In the genomic region with DNA sequence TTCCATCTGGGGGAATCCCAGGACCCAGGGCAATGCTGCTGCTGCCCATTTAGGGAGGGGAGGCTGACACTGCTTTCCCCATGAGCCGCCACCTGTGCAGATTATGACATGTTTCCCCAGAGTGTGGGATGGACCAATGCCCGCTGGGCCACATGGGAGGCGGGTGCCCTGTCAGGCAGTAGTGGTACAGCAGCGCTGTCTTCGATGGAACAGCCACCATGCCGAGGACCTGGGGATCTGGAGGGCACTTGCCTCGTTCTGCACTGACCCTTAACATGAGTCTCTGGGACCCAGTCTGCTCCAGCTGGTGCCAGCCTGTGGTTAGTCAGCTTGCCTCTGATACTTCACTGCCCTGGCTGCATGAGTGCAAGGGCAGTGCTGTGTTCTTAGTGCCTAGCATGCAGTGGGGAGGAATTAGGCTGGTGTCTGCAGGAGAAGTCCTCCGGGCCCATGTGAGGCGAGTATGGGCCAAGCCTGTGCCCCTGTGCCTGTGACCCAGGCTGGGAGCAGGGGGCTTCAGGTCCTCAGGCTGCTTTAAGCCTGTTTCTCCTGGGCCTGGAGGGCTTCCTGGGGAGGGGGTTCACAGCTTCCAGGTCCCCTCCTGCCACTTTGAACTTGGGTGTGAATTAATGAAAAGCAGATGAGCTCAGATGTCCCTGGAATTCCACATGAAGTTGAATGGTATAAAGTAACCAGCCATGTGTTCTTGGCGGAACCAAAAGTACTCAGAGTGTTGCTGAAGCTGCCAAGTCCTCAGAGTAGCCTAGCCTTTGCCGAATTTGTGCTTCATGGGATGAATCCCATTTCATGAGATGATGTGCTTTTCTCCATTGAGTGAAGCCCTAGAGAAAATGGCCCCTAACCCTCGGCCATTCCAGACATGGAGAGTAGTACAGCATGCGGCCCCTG, we compare ENCODE assay signal across 14 cellular contexts. TPM values are rescaled to one million over a fixed set of nuclear protein-coding genes. Genes with fewer than 3 reads are reported as not detected.
DNase-seq lines count a peak whose midpoint lies in the region; ATAC-seq, FAIRE-seq and TF ChIP-seq lines count a peak whose summit lies in the region.
"Had no signal": no experiment of that assay in that cellular context is flagged by ENCODE, and none has a peak within 500 bp of the region (broad histone marks: within the 10 kb centered on the region; RNA-seq: fewer than 3 reads in every experiment).

No MANE protein-coding gene starts in this region.

- H3K36me3 ChIP-seq in kidney (ENCODE audit: control insufficient read depth in 1 of 2, insufficient read depth in 2 of 2, low read length in 2 of 2) (peaks cover 0 to 2% of the 10 kb centered on the region in 2 donors), BE2C (no peaks in the 10 kb centered on the region; the same call in 1 of the 2 replicates), OCI-LY7 (ENCODE audit: insufficient read depth, low read length) (peaks cover 41% of the 10 kb centered on the region)
- H3K36me3 ChIP-seq: pancreas had no signal

- no peak overlapping the region for H3K27ac ChIP-seq in kidney (ENCODE audit: low read depth in 2 of 2, low read length in 2 of 2)
- H3K27ac ChIP-seq in temporal lobe (ENCODE audit: low read depth, low read length), result peak overlapping the region; percentile 4
- H3K27ac ChIP-seq in OCI-LY7 (ENCODE audit: low read depth, low read length, poor library complexity, severe bottlenecking), result no peak overlapping the region
- H3K27ac ChIP-seq: pancreas, PC-9 had no signal

- H3K9me3 Mint-ChIP-seq in activated T-cell treated with anti-CD3 and anti-CD28 coated beads, Interleukin-2, amount 50 U/mL, for 24 hours, result no peaks in the 10 kb centered on the region
- H3K9me3 Mint-ChIP-seq in activated CD8-positive, alpha-beta T cell treated with anti-CD3 and anti-CD28 coated beads, Interleukin-2, amount 10 ng/mL, durations not matched to agents 7 days and 5 days (ENCODE audit: insufficient read depth), result no peaks in the 10 kb centered on the region

- H3K9me3 ChIP-seq in kidney (ENCODE audit: control insufficient read depth in 1 of 2, low read length in 2 of 2) (no peaks in the 10 kb centered on the region), BE2C (no peaks in the 10 kb centered on the region), OCI-LY7 (ENCODE audit: low read length) (no peaks in the 10 kb centered on the region)
- H3K9me3 ChIP-seq: pancreas had no signal

- peak overlapping the region; percentile 98 for H3K27ac Mint-ChIP-seq in activated T-cell treated with anti-CD3 and anti-CD28 coated beads, Interleukin-2, amount 50 U/mL, for 24 hours
- peak overlapping the region; percentile 97 for H3K27ac Mint-ChIP-seq in activated CD8-positive, alpha-beta T cell treated with anti-CD3 and anti-CD28 coated beads, Interleukin-2, amount 10 ng/mL, durations not matched to agents 7 days and 5 days

- peaks cover 95% of the 10 kb centered on the region for H3K4me1 Mint-ChIP-seq in activated T-cell treated with anti-CD3 and anti-CD28 coated beads, Interleukin-2, amount 50 U/mL, for 24 hours (ENCODE audit: low read depth)
- H3K4me1 Mint-ChIP-seq in activated CD8-positive, alpha-beta T cell treated with anti-CD3 and anti-CD28 coated beads, Interleukin-2, amount 10 ng/mL, durations not matched to agents 7 days and 5 days (ENCODE audit: low read depth), result peaks cover 96% of the 10 kb centered on the region

- H3K27me3 ChIP-seq in BE2C, result no peaks in the 10 kb centered on the region
- H3K27me3 ChIP-seq: foreskin keratinocyte, pancreas had no signal

- no peak overlapping the region for H2AFZ ChIP-seq in OCI-LY7 (ENCODE audit: low read length)
- H2AFZ ChIP-seq: PC-9 had no signal

- H3K9ac ChIP-seq in kidney (ENCODE audit: low read length in 2 of 2), result no peak overlapping the region

- H3K4me1 ChIP-seq in kidney (ENCODE audit: control insufficient read depth in 1 of 2, insufficient read depth in 1 of 2, low read depth in 1 of 2, low read length in 2 of 2) (peaks cover 70 to 82% of the 10 kb centered on the region in 2 donors), BE2C (peaks cover 37% of the 10 kb centered on the region), OCI-LY7 (ENCODE audit: insufficient read depth, low read length, poor library complexity, severe bottlenecking) (peaks cover 97% of the 10 kb centered on the region)

- H3K4me3 ChIP-seq in kidney (ENCODE audit: low read length in 2 of 2) (no peak overlapping the region), BE2C (ENCODE audit: low read depth, low read length) (no peak overlapping the region), OCI-LY7 (ENCODE audit: low read depth, low read length, poor library complexity, severe bottlenecking) (no peak overlapping the region)
- H3K4me3 ChIP-seq: pancreas, PC-9 had no signal

- no peak for DNase-seq in activated T-cell treated with anti-CD3 and anti-CD28 coated beads, Interleukin-2, amount 50 U/mL, for 24 hours
- no peak for DNase-seq in activated T-cell treated with anti-CD3 and anti-CD28 coated beads, Interleukin-2, amount 50 U/mL, for 1 hour
- no peak for DNase-seq in activated CD8-positive, alpha-beta T cell treated with anti-CD3 and anti-CD28 coated beads, Interleukin-2, amount 10 ng/mL, durations not matched to agents 7 days and 5 days
- peak; percentile 61 for DNase-seq in kidney
- no peak for DNase-seq in BE2C
- DNase-seq in OCI-LY7 (ENCODE audit: low spot score), result no peak
- DNase-seq: foreskin keratinocyte, PC-9, T-helper 9 cell had no signal

- no peak overlapping the region for H3K4me2 ChIP-seq in OCI-LY7 (ENCODE audit: low read length)
- H3K4me2 ChIP-seq: PC-9 had no signal

- POLR2A ChIA-PET in activated CD8-positive, alpha-beta T cell treated with anti-CD3 and anti-CD28 coated beads, Interleukin-2, amount 10 ng/mL, durations not matched to agents 7 days and 5 days (lab: Charles Lee), result interaction anchor here (1.0 to 5.0 kb wide), 7 partner anchors 10 to 139 kb away, joined by 3 to 90 read pairs (median 5); a partner anchor contains a TSS
- POLR2A ChIA-PET in OCI-LY7 (lab: Charles Lee), result interaction anchor here (0.5 kb wide), 1 partner anchor 105 kb away, joined by 4 read pairs; no protein-coding TSS in a partner anchor

- no TSS peak for BruUV-seq in OCI-LY7 (replicated peaks; lab: Mats Ljungman, UMichigan)

- CTCF ChIA-PET in activated CD8-positive, alpha-beta T cell treated with anti-CD3 and anti-CD28 coated beads, Interleukin-2, amount 10 ng/mL, durations not matched to agents 7 days and 5 days (lab: Charles Lee), result interaction anchor here (1.1 to 15.0 kb wide), 4 partner anchors 7 to 149 kb away, joined by 3 to 211 read pairs (median 25); no protein-coding TSS in a partner anchor
- CTCF ChIA-PET in OCI-LY7 (lab: Charles Lee; ENCODE audit: unreplicated experiment), result interaction anchor here (0.6 kb wide), 1 partner anchor 121 kb away, joined by 3 read pairs; no protein-coding TSS in a partner anchor

- peaks cover 100% of the 10 kb centered on the region for H3K79me2 ChIP-seq in OCI-LY7 (ENCODE audit: insufficient read depth, low read depth, low read length)

- no peak for FAIRE-seq in kidney (lab: Jason Lieb, UNC)
- FAIRE-seq: GM18507, pancreas had no signal

- intact Hi-C loops in kidney (cut with DNase I), result loop anchor here (10.0 kb wide), 1 partner anchor 135 kb away; no protein-coding TSS in a partner anchor
- intact Hi-C loops in OCI-LY7 (cut with micrococcal nuclease; ENCODE audit: unreplicated experiment), result loop anchor here (5.0 kb wide), 1 partner anchor 88 kb away; no protein-coding TSS in a partner anchor

- H3K27me3 Mint-ChIP-seq in activated T-cell treated with anti-CD3 and anti-CD28 coated beads, Interleukin-2, amount 50 U/mL, for 24 hours, result no peaks in the 10 kb centered on the region
- H3K27me3 Mint-ChIP-seq in activated CD8-positive, alpha-beta T cell treated with anti-CD3 and anti-CD28 coated beads, Interleukin-2, amount 10 ng/mL, durations not matched to agents 7 days and 5 days (ENCODE audit: low read depth), result no peaks in the 10 kb centered on the region

- no peak overlapping the region for H3K4me3 Mint-ChIP-seq in activated T-cell treated with anti-CD3 and anti-CD28 coated beads, Interleukin-2, amount 50 U/mL, for 24 hours
- no peak overlapping the region for H3K4me3 Mint-ChIP-seq in activated CD8-positive, alpha-beta T cell treated with anti-CD3 and anti-CD28 coated beads, Interleukin-2, amount 10 ng/mL, durations not matched to agents 7 days and 5 days

- H3K9me2 ChIP-seq in OCI-LY7 (ENCODE audit: insufficient read depth, low read length), result no peaks in the 10 kb centered on the region

- ATAC-seq in activated CD8-positive, alpha-beta T cell treated with anti-CD3 and anti-CD28 coated beads, Interleukin-2, amount 10 ng/mL, durations not matched to agents 7 days and 5 days, result no peak
- ATAC-seq in HG03175 (IDR thresholded peaks at IDR 0.05; ENCODE audit: unreplicated experiment), result no peak
- ATAC-seq: foreskin keratinocyte, left lobe of liver, pancreas had no signal

- TF ChIP-seq CTCF in kidney (IDR thresholded peaks at IDR 0.05; ENCODE audit: borderline replicate concordance, extremely low read depth, insufficient read depth), result no peak
- no peak for TF ChIP-seq CTCF in BE2C (IDR thresholded peaks at IDR 0.05; ENCODE audit: low read depth, low read length)
- no peak for TF ChIP-seq CTCF in OCI-LY7 (conservative IDR thresholded peaks at IDR 0.05; ENCODE audit: low read length)

- peaks cover 81% of the 10 kb centered on the region for H3K36me3 Mint-ChIP-seq in activated T-cell treated with anti-CD3 and anti-CD28 coated beads, Interleukin-2, amount 50 U/mL, for 24 hours (ENCODE audit: low read depth)
- peaks cover 80% of the 10 kb centered on the region for H3K36me3 Mint-ChIP-seq in activated CD8-positive, alpha-beta T cell treated with anti-CD3 and anti-CD28 coated beads, Interleukin-2, amount 10 ng/mL, durations not matched to agents 7 days and 5 days (ENCODE audit: low read depth)

- H4K20me1 ChIP-seq in OCI-LY7 (ENCODE audit: insufficient read depth, low read length), result peaks cover 3% of the 10 kb centered on the region; the same call in 1 of the 2 replicates

RNA-seq across cellular contexts. Expression of a gene that starts 22.9 kb away (rescaled TPM):
- 100 to 1,000 TPM; 214 to 215 TPM for total RNA-seq in activated CD8-positive, alpha-beta T cell treated with anti-CD3 and anti-CD28 coated beads, Interleukin-2, amount 10 ng/mL, durations not matched to agents 7 days and 5 days
- total RNA-seq in kidney (123 TPM), temporal lobe (27.8 TPM), OCI-LY7 (2022) (62.6 and 63.2 TPM in 2 replicates)
- 55.5 TPM for polyA plus RNA-seq in kidney (ENCODE audit: insufficient read depth, low read depth, low replicate concordance)
- polyA plus RNA-seq in BE2C (2012; ENCODE audit: insufficient read depth, insufficient read length, low read depth), result 88.9 TPM
- total RNA-seq in OCI-LY7 (2014; rRNA removed; shearing (Covaris generic)), result 62.0 and 64.6 TPM in 2 replicates
